18 cellular contexts compared by ENCODE assay signal in genomic region chr15:51218249-51218648, GRCh38.
DNase-seq lines count a peak whose midpoint lies in the region; ATAC-seq and TF ChIP-seq lines count a peak whose summit lies in the region.
"Had no signal": no experiment of that assay in that cellular context is flagged by ENCODE, and none has a peak within 500 bp of the region (broad histone marks: within the 10 kb centered on the region; RNA-seq: fewer than 3 reads in every experiment).

No MANE protein-coding gene starts in this region.

- ATAC-seq in HG02970 (IDR thresholded peaks at IDR 0.05; ENCODE audit: low FRiP score, unreplicated experiment) (no peak), GM21390 (IDR thresholded peaks at IDR 0.05; ENCODE audit: unreplicated experiment) (no peak)

- no peak for TF ChIP-seq CTCF in nephron (IDR thresholded peaks at IDR 0.05; ENCODE audit: unreplicated experiment in 3 of 3)

- DNase-seq in adipocyte (ENCODE audit: low read depth) (no peak), fibroblast of gingiva (ENCODE audit: low read depth) (peak; percentile 56), GM03348 (ENCODE audit: low spot score) (no peak), pons (ENCODE audit: low spot score) (no peak)
- DNase-seq: CD4-positive, CD25-positive, alpha-beta regulatory T cell; DND-41; Kasumi-1; MG63; NCI-H1417; NCI-H187; NCI-H446; NCI-H526; SHP77 treated with DMSO at 0.1 percent for 48 hours had no signal

- peak overlapping the region; percentile 62 to 89 (median 85) for H3K27ac Mint-ChIP-seq in nephron
- H3K27ac Mint-ChIP-seq: CD4-positive, CD25-positive, alpha-beta regulatory T cell; IgD-negative memory B cell had no signal

- H3K9me3 ChIP-seq in adipocyte (ENCODE audit: control insufficient read depth, low read length): no peaks in the 10 kb centered on the region
- H3K9me3 ChIP-seq: MG63 had no signal

- peaks cover 30% of the 10 kb centered on the region for H3K4me1 ChIP-seq in adipocyte (ENCODE audit: control insufficient read depth, insufficient read depth, low read length)

- H3K9me3 Mint-ChIP-seq in nephron: no peaks in the 10 kb centered on the region

- H3K9ac ChIP-seq in adipocyte (ENCODE audit: low read length): peak overlapping the region; percentile 65

- H3K27me3 Mint-ChIP-seq in nephron (ENCODE audit: low read depth): peaks cover 17% of the 10 kb centered on the region

- H3K4me1 Mint-ChIP-seq in nephron: peaks cover 13% of the 10 kb centered on the region
- H3K4me1 Mint-ChIP-seq: CD4-positive, CD25-positive, alpha-beta regulatory T cell; IgD-negative memory B cell had no signal

- no peaks in the 10 kb centered on the region for H3K36me3 Mint-ChIP-seq in nephron (ENCODE audit: low read depth)
- H3K36me3 Mint-ChIP-seq: CD4-positive, CD25-positive, alpha-beta regulatory T cell; IgD-negative memory B cell had no signal

- peaks cover 3% of the 10 kb centered on the region for H3K36me3 ChIP-seq in adipocyte (ENCODE audit: control insufficient read depth, insufficient read depth, low read length, severe bottlenecking)
- H3K36me3 ChIP-seq: MG63 had no signal

- no peak overlapping the region for H3K4me3 Mint-ChIP-seq in nephron
- H3K4me3 Mint-ChIP-seq: CD4-positive, CD25-positive, alpha-beta regulatory T cell; IgD-negative memory B cell had no signal

- H3K4me3 ChIP-seq in adipocyte (ENCODE audit: low read length): no peak overlapping the region
- H3K4me3 ChIP-seq: MG63, SK-N-MC had no signal

- H3K27me3 ChIP-seq in adipocyte (replicated peaks; ENCODE audit: control insufficient read depth, insufficient read depth, low read length): no peaks in the 10 kb centered on the region
- H3K27me3 ChIP-seq: MG63 had no signal
